ENCODE assay signal across 15 cellular contexts in the genomic region with DNA sequence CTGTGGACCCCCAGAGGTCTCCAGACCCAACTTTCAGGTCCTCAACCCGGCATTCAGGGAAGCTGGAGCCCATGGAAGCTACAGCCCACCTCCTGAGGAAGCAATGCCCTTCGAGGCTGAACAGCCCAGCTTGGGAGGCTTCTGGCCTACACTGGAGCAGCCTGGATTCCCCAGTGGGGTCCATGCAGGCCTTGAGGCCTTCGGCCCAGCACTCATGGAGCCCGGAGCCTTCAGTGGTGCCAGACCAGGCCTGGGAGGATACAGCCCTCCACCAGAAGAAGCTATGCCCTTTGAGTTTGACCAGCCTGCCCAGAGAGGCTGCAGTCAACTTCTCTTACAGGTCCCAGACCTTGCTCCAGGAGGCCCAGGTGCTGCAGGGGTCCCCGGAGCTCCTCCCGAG. TPM values are rescaled to one million over a fixed set of nuclear protein-coding genes. Genes with fewer than 3 reads are reported as not detected.
DNase-seq lines count a peak whose midpoint lies in the region; ATAC-seq, FAIRE-seq and TF ChIP-seq lines count a peak whose summit lies in the region.
"Had no signal": no experiment of that assay in that cellular context is flagged by ENCODE, and none has a peak within 500 bp of the region (broad histone marks: within the 10 kb centered on the region; RNA-seq: fewer than 3 reads in every experiment).

No MANE protein-coding gene starts in this region.

- H3K27ac Mint-ChIP-seq in GM23338: no peak overlapping the region
- H3K27ac Mint-ChIP-seq: HFFc6 had no signal

- FAIRE-seq in H54 (lab: Jason Lieb, UNC): no peak
- FAIRE-seq: A204.1, K562 had no signal

- peak overlapping the region; percentile 46 for H2BK15ac ChIP-seq in neuronal stem cell (ENCODE audit: low read length)

- H3K14ac ChIP-seq in neuronal stem cell (ENCODE audit: low read length): no peak overlapping the region

- peak overlapping the region; percentile 84; the same call in 1 of the 2 replicates for H3K4me2 ChIP-seq in GM23338
- H3K4me2 ChIP-seq in hepatocyte: peak overlapping the region; percentile 80
- no peak overlapping the region for H3K4me2 ChIP-seq in neuronal stem cell (ENCODE audit: insufficient read depth, low read length, poor library complexity, severe bottlenecking)

- H2BK12ac ChIP-seq in neuronal stem cell (ENCODE audit: low read length): no peak overlapping the region

- H3K9me3 ChIP-seq in NT2/D1 (ENCODE audit: insufficient read depth, low read length) (no peaks in the 10 kb centered on the region), hepatocyte (ENCODE audit: low read depth) (no peaks in the 10 kb centered on the region), neuronal stem cell (replicated peaks in 1 of 2; ENCODE audit: control insufficient read depth in 2 of 2, insufficient read depth in 1 of 2, low read depth in 1 of 2, low read length in 2 of 2) (peaks cover 3 to 11% of the 10 kb centered on the region in 2 donors)

- DNase-seq in GM23338 (ENCODE audit: low spot score) (no peak), NT2/D1 (ENCODE audit: low read depth, low spot score) (no peak), hepatocyte (ENCODE audit: low spot score) (no peak), neuronal stem cell (ENCODE audit: low spot score) (no peak), H54 (ENCODE audit: insufficient read length, low spot score) (no peak), NCI-H2196 (lab: John Stamatoyannopoulos, UW; ENCODE audit: unreplicated experiment) (no peak), AG08396 (ENCODE audit: low spot score) (no peak)
- DNase-seq: CD4-positive, CD25-positive, alpha-beta regulatory T cell; GF-D8; GOT3; HCEC 1CT; HFFc6 had no signal

- H3K4me1 ChIP-seq in GM23338 (ENCODE audit: insufficient read depth) (peaks cover 34% of the 10 kb centered on the region), NT2/D1 (ENCODE audit: insufficient read depth, insufficient read length) (peaks cover 24% of the 10 kb centered on the region), hepatocyte (ENCODE audit: insufficient read depth) (peaks cover 8% of the 10 kb centered on the region), neuronal stem cell (ENCODE audit: control insufficient read depth in 2 of 2, insufficient read depth in 1 of 2, low read depth in 1 of 2, low read length in 2 of 2) (peaks cover 0 to 4% of the 10 kb centered on the region in 2 donors)
- H3K4me1 ChIP-seq: BLaER1 had no signal

- no peak overlapping the region for H2AFZ ChIP-seq in GM23338
- H2AFZ ChIP-seq in hepatocyte: no peak overlapping the region
- peak overlapping the region; percentile 73 for H2AFZ ChIP-seq in neuronal stem cell (ENCODE audit: low read length)

- H3K79me2 ChIP-seq in GM23338 (replicated peaks; ENCODE audit: insufficient read depth): peaks cover 76% of the 10 kb centered on the region
- H3K79me2 ChIP-seq in hepatocyte: peaks cover 6% of the 10 kb centered on the region

- H3K36me3 ChIP-seq in GM23338 (ENCODE audit: insufficient read depth) (no peaks in the 10 kb centered on the region), NT2/D1 (ENCODE audit: insufficient read depth, insufficient read length, low read length) (peaks cover 11% of the 10 kb centered on the region), hepatocyte (replicated peaks; ENCODE audit: insufficient read depth, low read depth) (no peaks in the 10 kb centered on the region), neuronal stem cell (replicated peaks in 1 of 2; ENCODE audit: control insufficient read depth in 2 of 2, insufficient read depth in 2 of 2, low read length in 2 of 2) (no peaks in the 10 kb centered on the region)

- H3F3A ChIP-seq in GM23338 (replicated peaks; ENCODE audit: low read depth): peaks cover 10% of the 10 kb centered on the region; the same call in 1 of the 2 replicates

- H3K4me1 Mint-ChIP-seq in GM23338: peaks cover 56% of the 10 kb centered on the region

- H3K9me3 Mint-ChIP-seq in GM23338: no peaks in the 10 kb centered on the region; the same call in 2 of the 3 replicates

- 87% methylated on average over 6 of the region's 6 CpGs for WGBS in hepatocyte (ENCODE audit: low lambda C conversion rate, missing lambda C conversion rate)
- WGBS in neuronal stem cell (ENCODE audit: extremely low coverage in 2 of 2, insufficient read length in 2 of 2, insufficient replicate concordance in 1 of 2), 2 donors: no CpG with 5 or more reads among the region's 6 CpGs

- peaks cover 3% of the 10 kb centered on the region for H3K79me1 ChIP-seq in neuronal stem cell (ENCODE audit: low read depth, low read length)

- H3K23ac ChIP-seq in neuronal stem cell (ENCODE audit: low read depth, low read length, poor library complexity): peak overlapping the region; percentile 32

- TF ChIP-seq CTCF in GM23338 (conservative IDR thresholded peaks at IDR 0.05; ENCODE audit: low read depth in 2 of 2) (no peak), hepatocyte (IDR thresholded peaks at IDR 0.05; ENCODE audit: poor library complexity) (no peak)

- no peak for TF ChIP-seq POLR2A in H54 (IDR thresholded peaks at IDR 0.05; ENCODE audit: low read depth, low read length)

- peaks cover 65% of the 10 kb centered on the region for H3K27me3 Mint-ChIP-seq in GM23338 (ENCODE audit: insufficient read depth, low read depth, poor library complexity)

- no peak overlapping the region for H3K4ac ChIP-seq in neuronal stem cell (ENCODE audit: low read length)

- H4K20me1 ChIP-seq in GM23338 (replicated peaks; ENCODE audit: insufficient read depth): no peaks in the 10 kb centered on the region
- no peaks in the 10 kb centered on the region for H4K20me1 ChIP-seq in hepatocyte (ENCODE audit: insufficient read depth, poor library complexity, severe bottlenecking)
- H4K20me1 ChIP-seq: BLaER1 had no signal

- peak overlapping the region; percentile 81 for H2AK5ac ChIP-seq in neuronal stem cell (ENCODE audit: low read depth, low read length)

- H3K36me3 Mint-ChIP-seq in GM23338 (ENCODE audit: low read depth): peaks cover 50% of the 10 kb centered on the region
- H3K36me3 Mint-ChIP-seq: CD4-positive, CD25-positive, alpha-beta regulatory T cell had no signal

- no peak overlapping the region for H3K18ac ChIP-seq in neuronal stem cell (ENCODE audit: low read length)

- H3K9me2 ChIP-seq in GM23338 (ENCODE audit: insufficient read depth): no peaks in the 10 kb centered on the region
- H3K9me2 ChIP-seq in hepatocyte (replicated peaks; ENCODE audit: insufficient read depth): no peaks in the 10 kb centered on the region

- H3K4me3 ChIP-seq in GM23338 (peak overlapping the region; percentile 58), NT2/D1 (ENCODE audit: insufficient read length, low read depth) (no peak overlapping the region), hepatocyte (no peak overlapping the region), neuronal stem cell (ENCODE audit: low read length in 2 of 2) (no peak overlapping the region)
- H3K4me3 ChIP-seq: K562 had no signal

- H3K4me3 Mint-ChIP-seq in GM23338: no peak overlapping the region

- H2BK5ac ChIP-seq in neuronal stem cell (ENCODE audit: low read length): no peak overlapping the region

- H3K9ac ChIP-seq in NT2/D1 (ENCODE audit: insufficient read length, low read depth): peak overlapping the region; percentile 54
- no peak overlapping the region for H3K9ac ChIP-seq in neuronal stem cell (ENCODE audit: low read depth, low read length, poor library complexity)
- H3K9ac ChIP-seq: BLaER1 had no signal

- H3K27ac ChIP-seq in GM23338 (ENCODE audit: low read depth): no peak overlapping the region
- no peak overlapping the region for H3K27ac ChIP-seq in hepatocyte
- no peak overlapping the region for H3K27ac ChIP-seq in neuronal stem cell (replicated peaks; ENCODE audit: low read length)
- H3K27ac ChIP-seq: BLaER1 had no signal

- no peak overlapping the region for H2BK120ac ChIP-seq in neuronal stem cell (ENCODE audit: low read depth, low read length)

- H3K27me3 ChIP-seq in GM23338 (ENCODE audit: insufficient read depth) (peaks cover 67% of the 10 kb centered on the region), NT2/D1 (ENCODE audit: insufficient read depth, insufficient read length) (peaks cover 78% of the 10 kb centered on the region), hepatocyte (peaks cover 71% of the 10 kb centered on the region), neuronal stem cell (ENCODE audit: control insufficient read depth in 3 of 3, insufficient read depth in 3 of 3, low read depth in 1 of 3, low read length in 3 of 3) (peaks cover 17 to 94% (median 59%) of the 10 kb centered on the region in 3 experiments)

- no peak overlapping the region for H4K8ac ChIP-seq in neuronal stem cell (ENCODE audit: low read depth, low read length)

- no peak overlapping the region for H4K91ac ChIP-seq in neuronal stem cell (ENCODE audit: low read depth, low read length, poor library complexity)

- ATAC-seq in GM23338: no peak

TF ChIP-seq in GM23338, 12 proteins besides CTCF, POLR2A, EP300 and RAD21:
- no peak for TF ChIP-seq CREB1 (CRISPR knock-in tag; IDR thresholded peaks at IDR 0.05; ENCODE audit: low read depth)
- TF ChIP-seq EZH2 (IDR thresholded peaks at IDR 0.05; ENCODE audit: low read depth, unreplicated experiment): no peak
- TF ChIP-seq ZNF114 (CRISPR knock-in tag; IDR thresholded peaks at IDR 0.05): no peak
- TF ChIP-seq JUNB (IDR thresholded peaks at IDR 0.05; ENCODE audit: unreplicated experiment): no peak
- TF ChIP-seq, protein P1, sequence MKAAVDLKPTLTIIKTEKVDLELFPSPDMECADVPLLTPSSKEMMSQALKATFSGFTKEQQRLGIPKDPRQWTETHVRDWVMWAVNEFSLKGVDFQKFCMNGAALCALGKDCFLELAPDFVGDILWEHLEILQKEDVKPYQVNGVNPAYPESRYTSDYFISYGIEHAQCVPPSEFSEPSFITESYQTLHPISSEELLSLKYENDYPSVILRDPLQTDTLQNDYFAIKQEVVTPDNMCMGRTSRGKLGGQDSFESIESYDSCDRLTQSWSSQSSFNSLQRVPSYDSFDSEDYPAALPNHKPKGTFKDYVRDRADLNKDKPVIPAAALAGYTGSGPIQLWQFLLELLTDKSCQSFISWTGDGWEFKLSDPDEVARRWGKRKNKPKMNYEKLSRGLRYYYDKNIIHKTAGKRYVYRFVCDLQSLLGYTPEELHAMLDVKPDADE (IDR thresholded peaks at IDR 0.05): no peak

RNA-seq across cellular contexts. Expression of a gene that starts 0.9 kb away (rescaled TPM):
- 1,032 and 1,042 TPM in 2 replicates for total RNA-seq in GM23338 (2014; rRNA removed; shearing (Covaris generic))
- polyA plus RNA-seq in GM23338 (2016; fragmentation: Nextera tagmentation; extraction: Ambion mirVana): 917 and 940 TPM in 2 replicates
- total RNA-seq in hepatocyte: 841 and 897 TPM in 2 replicates
- 1,649 and 1,702 TPM in 2 replicates for polyA plus RNA-seq in hepatocyte
- 1,720 TPM for polyA plus RNA-seq in neuronal stem cell (2013, experiment 1 of 2)
- polyA plus RNA-seq in neuronal stem cell (2013, experiment 2 of 2): 1,692 TPM

RNA-seq across cellular contexts. Expression of a gene that starts 2.8 kb away (rescaled TPM):
- total RNA-seq in GM23338 (2014; rRNA removed; shearing (Covaris generic)): 12.1 and 15.0 TPM in 2 replicates
- polyA plus RNA-seq in GM23338 (2016; fragmentation: Nextera tagmentation; extraction: Ambion mirVana) (11.3 and 12.3 TPM in 2 replicates), hepatocyte (0.97 and 0.98 TPM in 2 replicates)
- total RNA-seq in hepatocyte: 0.16 TPM in 1 of 2 replicates, not detected in the other
- 1.7 TPM for polyA plus RNA-seq in neuronal stem cell (2013, experiment 1 of 2)
- polyA plus RNA-seq in neuronal stem cell (2013, experiment 2 of 2): 1.9 TPM
- polyA plus RNA-seq: CD4-positive, CD25-positive, alpha-beta regulatory T cell had no signal

Comparison
In these comparisons a context has a peak if more than half of its experiments do, and no peak if none do; other contexts are left out.
1. RNA of a gene that starts 2.8 kb away (total RNA-seq): 12.1 to 15.0 TPM in GM23338; 0.16 TPM in hepatocyte; every median in the first group is over 10 times any median in the second.